16 cellular contexts compared by ENCODE assay signal in genomic region chr16:74637742-74638453, GRCh38.
"Had no signal": no experiment of that assay in that cellular context is flagged by ENCODE, and none has a peak within 500 bp of the region (broad histone marks: within the 10 kb centered on the region; RNA-seq: fewer than 3 reads in every experiment).

No MANE protein-coding gene starts in this region.

- H3K36me3 Mint-ChIP-seq: type B pancreatic cell had no signal

- H3K27ac ChIP-seq: cardiac muscle cell, esophagus muscularis mucosa, hepatocyte, suprapubic skin had no signal

- H2AFZ ChIP-seq: hepatocyte had no signal

- H3K4me3 Mint-ChIP-seq: activated CD4-positive, alpha-beta memory T cell treated with anti-CD3 and anti-CD28 coated beads, Interleukin-2, amount 10 ng/mL, durations not matched to agents 7 days and 5 days; activated CD4-positive, alpha-beta T cell treated with anti-CD3 and anti-CD28 coated beads for 36 hours; nephron; stimulated activated naive CD8-positive, alpha-beta T cell treated with anti-CD3 and anti-CD28 coated beads, Interleukin-15, Interleukin-2, amounts not matched to agents 100 ng/mL and 50 ng/mL, for 24 hours; type B pancreatic cell had no signal

- H3K27ac Mint-ChIP-seq: activated CD4-positive, alpha-beta memory T cell treated with anti-CD3 and anti-CD28 coated beads, Interleukin-2, amount 10 ng/mL, durations not matched to agents 7 days and 5 days; activated CD4-positive, alpha-beta T cell treated with anti-CD3 and anti-CD28 coated beads for 36 hours; stimulated activated naive CD8-positive, alpha-beta T cell treated with anti-CD3 and anti-CD28 coated beads, Interleukin-15, Interleukin-2, amounts not matched to agents 100 ng/mL and 50 ng/mL, for 24 hours; type B pancreatic cell had no signal

- H3K27me3 Mint-ChIP-seq: activated CD4-positive, alpha-beta memory T cell treated with anti-CD3 and anti-CD28 coated beads, Interleukin-2, amount 10 ng/mL, durations not matched to agents 7 days and 5 days; activated CD4-positive, alpha-beta T cell treated with anti-CD3 and anti-CD28 coated beads for 36 hours; stimulated activated naive CD8-positive, alpha-beta T cell treated with anti-CD3 and anti-CD28 coated beads, Interleukin-15, Interleukin-2, amounts not matched to agents 100 ng/mL and 50 ng/mL, for 24 hours; type B pancreatic cell had no signal

- H3K4me1 ChIP-seq: esophagus muscularis mucosa, suprapubic skin had no signal

- H3K4me1 Mint-ChIP-seq: activated CD4-positive, alpha-beta T cell treated with anti-CD3 and anti-CD28 coated beads for 36 hours; nephron had no signal

- H3K4me3 ChIP-seq: cardiac muscle cell, esophagus muscularis mucosa, hepatocyte, suprapubic skin had no signal

- DNase-seq: activated CD4-positive, alpha-beta memory T cell treated with anti-CD3 and anti-CD28 coated beads, Interleukin-2, amount 10 ng/mL, durations not matched to agents 7 days and 5 days; activated CD4-positive, alpha-beta T cell treated with anti-CD3 and anti-CD28 coated beads for 36 hours; activated gamma-delta T cell treated with Interleukin-2 at 50 U/mL for 16 hours; left ventricle myocardium superior; occipital lobe had no signal

- H3K79me2 ChIP-seq: hepatocyte had no signal

- ATAC-seq: activated CD4-positive, alpha-beta T cell treated with anti-CD3 and anti-CD28 coated beads for 36 hours; left ventricle myocardium superior; sciatic nerve; SK-N-SH treated with all-trans-retinoic acid at 6 μM for 48 hours had no signal

- H3K27me3 ChIP-seq: cardiac muscle cell, esophagus muscularis mucosa, hepatocyte, suprapubic skin had no signal

- H3K9me3 ChIP-seq: esophagus muscularis mucosa, suprapubic skin had no signal

- H3K4me2 ChIP-seq: hepatocyte had no signal

- FAIRE-seq: astrocyte, colon had no signal

- H3K9me3 Mint-ChIP-seq: activated CD4-positive, alpha-beta memory T cell treated with anti-CD3 and anti-CD28 coated beads, Interleukin-2, amount 10 ng/mL, durations not matched to agents 7 days and 5 days; nephron; stimulated activated naive CD8-positive, alpha-beta T cell treated with anti-CD3 and anti-CD28 coated beads, Interleukin-15, Interleukin-2, amounts not matched to agents 100 ng/mL and 50 ng/mL, for 24 hours; type B pancreatic cell had no signal
